Comparison of ENCODE assay signal across 8 cellular contexts in the genomic region with DNA sequence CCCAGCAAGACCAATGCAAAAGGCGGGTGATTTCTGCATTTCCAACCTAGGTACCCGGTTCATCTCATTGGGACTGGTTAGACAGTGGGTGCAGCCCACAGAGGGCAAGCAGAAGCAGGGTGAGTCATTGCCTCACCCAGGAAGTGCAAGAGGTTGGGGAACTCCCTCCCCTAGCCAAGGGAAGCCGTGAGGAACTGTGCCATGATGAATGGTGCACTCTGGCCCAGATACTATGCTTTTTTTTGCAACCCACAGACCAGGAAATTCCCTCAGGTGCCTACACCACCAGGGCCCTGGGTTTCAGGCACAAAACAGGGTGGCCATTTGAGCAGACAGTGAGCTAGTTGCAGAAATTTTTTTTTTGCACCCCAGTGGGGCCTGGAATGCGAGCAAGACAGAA.
DNase-seq lines count a peak whose midpoint lies in the region; ATAC-seq and TF ChIP-seq lines count a peak whose summit lies in the region.

No MANE protein-coding gene starts in this region.

- H3K36me3 ChIP-seq in gastrocnemius medialis: no peaks in the 10 kb centered on the region

- POLR2A ChIA-PET in activated CD8-positive, alpha-beta T cell treated with anti-CD3 and anti-CD28 coated beads, Interleukin-2, amount 10 ng/mL, durations not matched to agents 7 days and 5 days (lab: Charles Lee): no interaction called here

- peak; percentile 21 for DNase-seq in activated CD8-positive, alpha-beta T cell treated with anti-CD3 and anti-CD28 coated beads, Interleukin-2, amount 10 ng/mL, durations not matched to agents 7 days and 5 days
- DNase-seq in stimulated activated CD4-positive, alpha-beta T cell treated with anti-CD3 and anti-CD28 coated beads, Interleukin-15, amount 100 ng/mL, for 48 hours (ENCODE audit: low read depth in 2 of 2): peak; percentile 27 to 42
- DNase-seq in gastrocnemius medialis (no peak), NCI-H69 (lab: John Stamatoyannopoulos, UW) (no peak), occipital lobe (lab: John Stamatoyannopoulos, UW) (no peak), COR-L47 (lab: John Stamatoyannopoulos, UW) (no peak)

- in situ Hi-C loops in gastrocnemius medialis (cut with MboI; ENCODE audit: low sequenced_read_pairs in 4 of 4): no loop called here

- TF ChIP-seq CTCF in gastrocnemius medialis (IDR thresholded peaks at IDR 0.05 in 4 of 5, conservative IDR thresholded peaks at IDR 0.05 in 1 of 5): no peak

- intact Hi-C loops in gastrocnemius medialis (cut with DNase I; ENCODE audit: low total_unique reads): no loop called here

- no peak for TF ChIP-seq POLR2A in gastrocnemius medialis (IDR thresholded peaks at IDR 0.05)

- no peaks in the 10 kb centered on the region for H3K9me3 ChIP-seq in gastrocnemius medialis

- H3K27me3 ChIP-seq in gastrocnemius medialis: no peaks in the 10 kb centered on the region

- H3K4me3 Mint-ChIP-seq in activated CD8-positive, alpha-beta T cell treated with anti-CD3 and anti-CD28 coated beads, Interleukin-2, amount 10 ng/mL, durations not matched to agents 7 days and 5 days: no peak overlapping the region

- no peaks in the 10 kb centered on the region for H3K4me1 ChIP-seq in gastrocnemius medialis

- H3K36me3 Mint-ChIP-seq in activated CD8-positive, alpha-beta T cell treated with anti-CD3 and anti-CD28 coated beads, Interleukin-2, amount 10 ng/mL, durations not matched to agents 7 days and 5 days (ENCODE audit: low read depth): no peaks in the 10 kb centered on the region

- H3K4me1 Mint-ChIP-seq in activated CD8-positive, alpha-beta T cell treated with anti-CD3 and anti-CD28 coated beads, Interleukin-2, amount 10 ng/mL, durations not matched to agents 7 days and 5 days (ENCODE audit: low read depth): peaks cover 5% of the 10 kb centered on the region

- ATAC-seq in GM19372 (IDR thresholded peaks at IDR 0.05; ENCODE audit: low read depth, unreplicated experiment) (peak; percentile 46), HG03103 (IDR thresholded peaks at IDR 0.05; ENCODE audit: low read depth, unreplicated experiment) (peak; percentile 45), gastrocnemius medialis (no peak)
- ATAC-seq in activated CD8-positive, alpha-beta T cell treated with anti-CD3 and anti-CD28 coated beads, Interleukin-2, amount 10 ng/mL, durations not matched to agents 7 days and 5 days: no peak

- no peak overlapping the region for H3K4me3 ChIP-seq in gastrocnemius medialis

- no peak overlapping the region for H3K27ac ChIP-seq in gastrocnemius medialis

- H3K9me3 Mint-ChIP-seq in activated CD8-positive, alpha-beta T cell treated with anti-CD3 and anti-CD28 coated beads, Interleukin-2, amount 10 ng/mL, durations not matched to agents 7 days and 5 days (ENCODE audit: insufficient read depth): peaks cover 4% of the 10 kb centered on the region

- CTCF ChIA-PET in activated CD8-positive, alpha-beta T cell treated with anti-CD3 and anti-CD28 coated beads, Interleukin-2, amount 10 ng/mL, durations not matched to agents 7 days and 5 days (lab: Charles Lee): no interaction called here

- H3K27me3 Mint-ChIP-seq in activated CD8-positive, alpha-beta T cell treated with anti-CD3 and anti-CD28 coated beads, Interleukin-2, amount 10 ng/mL, durations not matched to agents 7 days and 5 days (ENCODE audit: low read depth): no peaks in the 10 kb centered on the region

- no peak overlapping the region for H3K27ac Mint-ChIP-seq in activated CD8-positive, alpha-beta T cell treated with anti-CD3 and anti-CD28 coated beads, Interleukin-2, amount 10 ng/mL, durations not matched to agents 7 days and 5 days

Comparison
In these comparisons a context has a peak if more than half of its experiments do, and no peak if none do; other contexts are left out.
1. ATAC-seq: peak in GM19372 (single experiment) and HG03103 (single experiment); none in activated CD8-positive, alpha-beta T cell treated with anti-CD3 and anti-CD28 coated beads, Interleukin-2, amount 10 ng/mL, durations not matched to agents 7 days and 5 days (single experiment) and gastrocnemius medialis (0 of 2).
2. DNase-seq: peak in activated CD8-positive, alpha-beta T cell treated with anti-CD3 and anti-CD28 coated beads, Interleukin-2, amount 10 ng/mL, durations not matched to agents 7 days and 5 days (single experiment) and stimulated activated CD4-positive, alpha-beta T cell treated with anti-CD3 and anti-CD28 coated beads, Interleukin-15, amount 100 ng/mL, for 48 hours (2 of 2); none in gastrocnemius medialis (0 of 2), NCI-H69 (single experiment), occipital lobe (single experiment) and COR-L47 (single experiment).